ENCODE assay signal across 10 cellular contexts in genomic region chr19:10228925-10229324, GRCh38. TPM values are rescaled to one million over a fixed set of nuclear protein-coding genes. Genes with fewer than 3 reads are reported as not detected.
DNase-seq lines count a peak whose midpoint lies in the region; ATAC-seq and TF ChIP-seq lines count a peak whose summit lies in the region.
"Had no signal": no experiment of that assay in that cellular context is flagged by ENCODE, and none has a peak within 500 bp of the region (broad histone marks: within the 10 kb centered on the region; RNA-seq: fewer than 3 reads in every experiment).

No MANE protein-coding gene starts in this region.

- H3K36me3 ChIP-seq in right atrium auricular region: peaks cover 7% of the 10 kb centered on the region
- H3K36me3 ChIP-seq: HAP-1 had no signal

- peaks cover 3% of the 10 kb centered on the region for H3K36me3 Mint-ChIP-seq in activated T-helper 2 cell treated with anti-CD3 and anti-CD28 coated beads, Interferon-gamma antibody, Interleukin-2, Interleukin-4, amounts not matched to agents 10 μg/mL and 5 μg/mL and 100 μg/mL, durations not matched to agents 14 hours and 24 hours and 36 hours (ENCODE audit: low read depth)
- peaks cover 4% of the 10 kb centered on the region for H3K36me3 Mint-ChIP-seq in stimulated activated naive CD8-positive, alpha-beta T cell treated with anti-CD3 and anti-CD28 coated beads, Interleukin-15, Interleukin-2, amounts not matched to agents 100 ng/mL and 50 ng/mL, for 24 hours (ENCODE audit: low read depth)

- no peak overlapping the region for H3K4me3 ChIP-seq in right atrium auricular region

- no peaks in the 10 kb centered on the region for H3K9me3 ChIP-seq in right atrium auricular region
- H3K9me3 ChIP-seq: HAP-1 had no signal

- H3K27ac Mint-ChIP-seq in activated T-helper 2 cell treated with anti-CD3 and anti-CD28 coated beads, Interferon-gamma antibody, Interleukin-2, Interleukin-4, amounts not matched to agents 10 μg/mL and 5 μg/mL and 100 μg/mL, durations not matched to agents 14 hours and 24 hours and 36 hours: peak overlapping the region; percentile 39
- peak overlapping the region; percentile 55 for H3K27ac Mint-ChIP-seq in stimulated activated naive CD8-positive, alpha-beta T cell treated with anti-CD3 and anti-CD28 coated beads, Interleukin-15, Interleukin-2, amounts not matched to agents 100 ng/mL and 50 ng/mL, for 24 hours

- ATAC-seq in Right ventricle myocardium inferior (no peak), HG02588 (IDR thresholded peaks at IDR 0.05; ENCODE audit: unreplicated experiment) (no peak)

- TF ChIP-seq CTCF in right atrium auricular region (IDR thresholded peaks at IDR 0.05): peak; percentile 42 to 69

- intact Hi-C loops in Right ventricle myocardium inferior (cut with DNase I): loop anchor here (1.0 kb wide), 1 partner anchor 21 kb away; no protein-coding TSS in a partner anchor
- intact Hi-C loops in activated T-helper 2 cell treated with anti-CD3 and anti-CD28 coated beads, Interferon-gamma antibody, Interleukin-2, Interleukin-4, amounts not matched to agents 10 μg/mL and 5 μg/mL and 100 μg/mL, durations not matched to agents 14 hours and 24 hours and 36 hours (cut with micrococcal nuclease): loop anchor here (1.0 kb wide), 1 partner anchor 21 kb away; no protein-coding TSS in a partner anchor

- peaks cover 8% of the 10 kb centered on the region for H3K4me1 Mint-ChIP-seq in activated T-helper 2 cell treated with anti-CD3 and anti-CD28 coated beads, Interferon-gamma antibody, Interleukin-2, Interleukin-4, amounts not matched to agents 10 μg/mL and 5 μg/mL and 100 μg/mL, durations not matched to agents 14 hours and 24 hours and 36 hours (ENCODE audit: low read depth)
- H3K4me1 Mint-ChIP-seq in stimulated activated naive CD8-positive, alpha-beta T cell treated with anti-CD3 and anti-CD28 coated beads, Interleukin-15, Interleukin-2, amounts not matched to agents 100 ng/mL and 50 ng/mL, for 24 hours (ENCODE audit: low read depth): peaks cover 27% of the 10 kb centered on the region

- peak overlapping the region; percentile 56 to 83 for H3K27ac ChIP-seq in right atrium auricular region
- H3K27ac ChIP-seq: epithelial cell of prostate had no signal

- peaks cover 0 to 50% of the 10 kb centered on the region in 2 donors for H3K4me1 ChIP-seq in right atrium auricular region
- H3K4me1 ChIP-seq: HAP-1 had no signal

- no peaks in the 10 kb centered on the region for H3K27me3 ChIP-seq in right atrium auricular region

- no peaks in the 10 kb centered on the region for H3K9me3 Mint-ChIP-seq in activated T-helper 2 cell treated with anti-CD3 and anti-CD28 coated beads, Interferon-gamma antibody, Interleukin-2, Interleukin-4, amounts not matched to agents 10 μg/mL and 5 μg/mL and 100 μg/mL, durations not matched to agents 14 hours and 24 hours and 36 hours
- H3K9me3 Mint-ChIP-seq in stimulated activated naive CD8-positive, alpha-beta T cell treated with anti-CD3 and anti-CD28 coated beads, Interleukin-15, Interleukin-2, amounts not matched to agents 100 ng/mL and 50 ng/mL, for 24 hours: no peaks in the 10 kb centered on the region

- DNase-seq in right atrium auricular region (ENCODE audit: low spot score) (no peak), Right ventricle myocardium inferior (ENCODE audit: missing footprints) (no peak), NCI-H446 (lab: John Stamatoyannopoulos, UW) (peak; percentile 20 to 52), iPS-NIHi7 (ENCODE audit: extremely low spot score) (peak; percentile 77), UCSD-AML1 (lab: John Stamatoyannopoulos, UW; ENCODE audit: unreplicated experiment) (no peak)
- DNase-seq in activated T-helper 2 cell treated with anti-CD3 and anti-CD28 coated beads, Interferon-gamma antibody, Interleukin-2, Interleukin-4, amounts not matched to agents 10 μg/mL and 5 μg/mL and 100 μg/mL, durations not matched to agents 14 hours and 24 hours and 36 hours (ENCODE audit: low spot score): no peak

- no peaks in the 10 kb centered on the region for H3K27me3 Mint-ChIP-seq in activated T-helper 2 cell treated with anti-CD3 and anti-CD28 coated beads, Interferon-gamma antibody, Interleukin-2, Interleukin-4, amounts not matched to agents 10 μg/mL and 5 μg/mL and 100 μg/mL, durations not matched to agents 14 hours and 24 hours and 36 hours (ENCODE audit: low read depth)
- H3K27me3 Mint-ChIP-seq in stimulated activated naive CD8-positive, alpha-beta T cell treated with anti-CD3 and anti-CD28 coated beads, Interleukin-15, Interleukin-2, amounts not matched to agents 100 ng/mL and 50 ng/mL, for 24 hours: no peaks in the 10 kb centered on the region

- H3K4me3 Mint-ChIP-seq in activated T-helper 2 cell treated with anti-CD3 and anti-CD28 coated beads, Interferon-gamma antibody, Interleukin-2, Interleukin-4, amounts not matched to agents 10 μg/mL and 5 μg/mL and 100 μg/mL, durations not matched to agents 14 hours and 24 hours and 36 hours (ENCODE audit: low read depth): peak overlapping the region; percentile 47
- H3K4me3 Mint-ChIP-seq in stimulated activated naive CD8-positive, alpha-beta T cell treated with anti-CD3 and anti-CD28 coated beads, Interleukin-15, Interleukin-2, amounts not matched to agents 100 ng/mL and 50 ng/mL, for 24 hours: no peak overlapping the region

RNA-seq across cellular contexts. Expression of gene S1PR2, which starts 2.2 kb away (rescaled TPM):
- total RNA-seq in right atrium auricular region (10 to 100 TPM in 1 of 2 donors, 1 to 10 TPM in 1; 4.3 to 14.7 TPM), Right ventricle myocardium inferior (8.4 TPM)
- total RNA-seq in activated T-helper 2 cell treated with anti-CD3 and anti-CD28 coated beads, Interferon-gamma antibody, Interleukin-2, Interleukin-4, amounts not matched to agents 10 μg/mL and 5 μg/mL and 100 μg/mL, durations not matched to agents 14 hours and 24 hours and 36 hours: 10.1 and 10.8 TPM in 2 replicates

RNA-seq across cellular contexts. Expression of gene MRPL4, which starts 23.1 kb away (rescaled TPM):
- total RNA-seq in right atrium auricular region: 10 to 100 TPM; 75.9 to 86.3 TPM
- total RNA-seq in Right ventricle myocardium inferior: 70.1 TPM
- 133 and 135 TPM in 2 replicates for total RNA-seq in activated T-helper 2 cell treated with anti-CD3 and anti-CD28 coated beads, Interferon-gamma antibody, Interleukin-2, Interleukin-4, amounts not matched to agents 10 μg/mL and 5 μg/mL and 100 μg/mL, durations not matched to agents 14 hours and 24 hours and 36 hours

RNA-seq across cellular contexts. Expression of gene DNMT1, which starts 34.2 kb away (rescaled TPM):
- 10 to 100 TPM; 17.2 to 27.7 TPM for total RNA-seq in right atrium auricular region
- total RNA-seq in Right ventricle myocardium inferior: 26.0 TPM
- total RNA-seq in activated T-helper 2 cell treated with anti-CD3 and anti-CD28 coated beads, Interferon-gamma antibody, Interleukin-2, Interleukin-4, amounts not matched to agents 10 μg/mL and 5 μg/mL and 100 μg/mL, durations not matched to agents 14 hours and 24 hours and 36 hours: 367 and 370 TPM in 2 replicates

RNA-seq across cellular contexts. Expression of gene ICAM1, which starts 42.0 kb away (rescaled TPM):
- 10 to 100 TPM; 15.2 to 24.4 TPM for total RNA-seq in right atrium auricular region
- total RNA-seq in Right ventricle myocardium inferior: 8.6 TPM
- total RNA-seq in activated T-helper 2 cell treated with anti-CD3 and anti-CD28 coated beads, Interferon-gamma antibody, Interleukin-2, Interleukin-4, amounts not matched to agents 10 μg/mL and 5 μg/mL and 100 μg/mL, durations not matched to agents 14 hours and 24 hours and 36 hours: 75.3 and 75.7 TPM in 2 replicates

RNA-seq across cellular contexts. Expression of gene ICAM4, which starts 57.8 kb away (rescaled TPM):
- under 1 TPM in 1 of 2 donors, not detected in 1; 0.55 TPM for total RNA-seq in right atrium auricular region
- total RNA-seq in Right ventricle myocardium inferior: 0.30 TPM
- total RNA-seq in activated T-helper 2 cell treated with anti-CD3 and anti-CD28 coated beads, Interferon-gamma antibody, Interleukin-2, Interleukin-4, amounts not matched to agents 10 μg/mL and 5 μg/mL and 100 μg/mL, durations not matched to agents 14 hours and 24 hours and 36 hours: 1.4 and 1.6 TPM in 2 replicates

Comparison
In these comparisons a context has a peak if more than half of its experiments do, and no peak if none do; other contexts are left out.
1. DNase-seq: peak in NCI-H446 (2 of 2) and iPS-NIHi7 (single experiment); none in right atrium auricular region (single experiment), Right ventricle myocardium inferior (single experiment), activated T-helper 2 cell treated with anti-CD3 and anti-CD28 coated beads, Interferon-gamma antibody, Interleukin-2, Interleukin-4, amounts not matched to agents 10 μg/mL and 5 μg/mL and 100 μg/mL, durations not matched to agents 14 hours and 24 hours and 36 hours (single experiment) and UCSD-AML1 (single experiment).
2. RNA of gene DNMT1, which starts 34.2 kb away (total RNA-seq): 367 to 370 TPM in activated T-helper 2 cell treated with anti-CD3 and anti-CD28 coated beads, Interferon-gamma antibody, Interleukin-2, Interleukin-4, amounts not matched to agents 10 μg/mL and 5 μg/mL and 100 μg/mL, durations not matched to agents 14 hours and 24 hours and 36 hours; 17.2 to 27.7 TPM in right atrium auricular region and 26.0 TPM in Right ventricle myocardium inferior (single experiment); every median in the first group is over 10 times any median in the second.